ENCODE assay signal across 8 cellular contexts in the genomic region with DNA sequence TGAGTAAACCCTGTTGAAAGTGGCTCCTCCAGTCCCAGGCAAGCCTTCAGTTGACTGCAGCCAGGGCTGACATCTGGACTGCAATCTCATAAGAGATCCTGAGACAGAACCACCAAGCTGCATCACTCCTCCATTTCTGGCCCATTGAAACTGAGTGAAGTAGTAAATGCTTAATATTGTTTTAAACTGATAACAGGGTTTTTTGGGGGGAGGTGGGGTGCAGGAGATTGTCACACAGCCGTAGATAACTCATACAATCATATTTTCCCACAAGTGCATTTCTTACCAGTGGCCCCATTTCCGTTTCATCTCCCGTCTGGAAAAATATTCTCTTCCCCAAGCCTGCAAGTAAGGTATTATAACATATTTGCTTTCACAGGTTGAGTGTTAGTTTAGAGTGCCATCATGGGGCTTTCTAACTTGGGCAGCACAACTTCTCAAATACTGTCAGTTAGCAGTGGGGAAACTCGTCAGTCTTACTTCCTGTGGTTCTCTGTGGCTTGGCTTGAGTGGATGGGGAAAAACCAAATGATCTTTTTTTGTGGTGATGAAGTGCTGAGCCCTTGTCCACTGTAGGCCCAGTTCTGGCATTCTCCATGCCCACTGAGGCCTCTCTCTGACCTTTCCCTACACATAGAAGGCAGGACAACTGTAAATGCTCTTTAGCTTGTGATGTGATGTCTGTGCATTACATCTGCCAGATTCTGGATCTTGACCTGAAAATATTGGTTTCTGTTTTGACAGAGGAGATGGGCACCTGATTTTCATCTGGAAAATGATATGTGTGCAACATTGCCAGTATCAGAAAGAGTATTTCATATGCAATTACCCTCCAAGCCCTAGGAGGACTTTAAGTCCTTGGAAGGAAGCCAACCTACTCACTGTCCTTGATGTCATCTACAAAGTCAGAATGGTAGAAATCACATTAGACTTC.
DNase-seq lines count a peak whose midpoint lies in the region; ATAC-seq lines count a peak whose summit lies in the region.

No MANE protein-coding gene starts in this region.

- DNase-seq in RPMI7951 (ENCODE audit: low read depth), result peak; percentile 62
- DNase-seq in medulla oblongata (ENCODE audit: extremely low spot score), result peak; percentile 33
- DNase-seq in anterior cingulate cortex (lab: John Stamatoyannopoulos, UW), result no peak
- no peak for DNase-seq in NCI-H2029 treated with DMSO at 0.1 percent for 48 hours (lab: John Stamatoyannopoulos, UW)
- no peak for DNase-seq in cortex of kidney (lab: John Stamatoyannopoulos, UW)
- DNase-seq in activated effector memory CD4-positive, alpha-beta T cell treated with anti-CD3 and anti-CD28 coated beads, Interleukin-2, amount 50 U/mL, for 16 hours, result no peak

- peak; percentile 94 for ATAC-seq in GM18520 (IDR thresholded peaks at IDR 0.05; ENCODE audit: unreplicated experiment)
- ATAC-seq in HG02610 (IDR thresholded peaks at IDR 0.05; ENCODE audit: unreplicated experiment), result peak; percentile 95

Comparison
In these comparisons a context has a peak if more than half of its experiments do, and no peak if none do; other contexts are left out.
1. DNase-seq: peak in RPMI7951 (single experiment) and medulla oblongata (single experiment); none in anterior cingulate cortex (0 of 58), NCI-H2029 treated with DMSO at 0.1 percent for 48 hours (single experiment), cortex of kidney (single experiment) and activated effector memory CD4-positive, alpha-beta T cell treated with anti-CD3 and anti-CD28 coated beads, Interleukin-2, amount 50 U/mL, for 16 hours (single experiment).